In genomic region chr15:51672100-51672731, GRCh38 we compare ENCODE assay signal across 1 cellular context.
A peak's percentile ranks its signal among the peaks of the same experiment; 100 is the strongest.
TF ChIP-seq lines count a peak whose summit lies in the region.

No MANE protein-coding gene starts in this region.

TF ChIP-seq in K562, 482 proteins besides CTCF, POLR2A, EP300 and RAD21 (continued from another document):
- peak; percentile 77; the same call in 1 of the 2 replicates for TF ChIP-seq THRA (IDR thresholded peaks at IDR 0.05)
- TF ChIP-seq NFIX (CRISPR knock-in tag; IDR thresholded peaks at IDR 0.05; ENCODE audit: low read depth), result no peak
- TF ChIP-seq DPF2 (IDR thresholded peaks at IDR 0.05), result peak; percentile 45; the same call in 1 of the 2 replicates
- peak; percentile 79 for TF ChIP-seq JUND (IDR thresholded peaks at IDR 0.05; ENCODE audit: borderline replicate concordance, low read depth, low read length)
- peak; percentile 57; the same call in 1 of the 3 replicates for TF ChIP-seq JUND (tag; IDR thresholded peaks at IDR 0.05; ENCODE audit: borderline replicate concordance, low read depth, low read length)
- TF ChIP-seq ZNF263 (CRISPR knock-in tag; IDR thresholded peaks at IDR 0.05; ENCODE audit: borderline replicate concordance), result no peak
- TF ChIP-seq ZNF407 (IDR thresholded peaks at IDR 0.05; ENCODE audit: low read depth), result no peak
- TF ChIP-seq ARID4B (CRISPR knock-in tag; IDR thresholded peaks at IDR 0.05), result no peak
